28 cellular contexts compared by ENCODE assay signal in genomic region chr7:103593691-103594090, GRCh38.
DNase-seq lines count a peak whose midpoint lies in the region; ATAC-seq and TF ChIP-seq lines count a peak whose summit lies in the region.
"Had no signal": no experiment of that assay in that cellular context is flagged by ENCODE, and none has a peak within 500 bp of the region (broad histone marks: within the 10 kb centered on the region; RNA-seq: fewer than 3 reads in every experiment).

No MANE protein-coding gene starts in this region.

- POLR2A ChIA-PET in AG04449 (lab: Yijun Ruan, JAX): no interaction called here

- H3K4me3 Mint-ChIP-seq in HFFc6: peak overlapping the region; percentile 37; the same call in 1 of the 2 replicates
- H3K4me3 Mint-ChIP-seq: activated CD4-positive, alpha-beta T cell treated with anti-CD3 and anti-CD28 coated beads, Interleukin-2, amount 10 ng/mL, durations not matched to agents 7 days and 5 days; activated naive CD8-positive, alpha-beta T cell treated with anti-CD3 and anti-CD28 coated beads, Interleukin-2, amount 10 ng/mL, durations not matched to agents 7 days and 5 days; activated T-cell treated with anti-CD3 and anti-CD28 coated beads, Interleukin-2, amount 50 U/mL, for 24 hours; stimulated activated naive CD8-positive, alpha-beta T cell treated with anti-CD3 and anti-CD28 coated beads, Interleukin-15, Interleukin-2, amounts not matched to agents 100 ng/mL and 50 ng/mL, for 24 hours; WTC11 had no signal

- TF ChIP-seq POLR2A in thyroid gland (IDR thresholded peaks at IDR 0.05): no peak

- H3K27me3 ChIP-seq in thyroid gland: no peaks in the 10 kb centered on the region
- H3K27me3 ChIP-seq in effector memory CD4-positive, alpha-beta T cell (replicated peaks; ENCODE audit: control insufficient read depth, insufficient read depth, low read length, poor library complexity, severe bottlenecking): no peaks in the 10 kb centered on the region
- H3K27me3 ChIP-seq: BLaER1 had no signal

- no peaks in the 10 kb centered on the region for H3K4me1 ChIP-seq in thyroid gland
- H3K4me1 ChIP-seq in effector memory CD4-positive, alpha-beta T cell (ENCODE audit: control insufficient read depth, insufficient read depth, low read length, poor library complexity, severe bottlenecking): no peaks in the 10 kb centered on the region
- H3K4me1 ChIP-seq: A549, BLaER1, prostate gland had no signal

- H3K27ac ChIP-seq in thyroid gland: no peak overlapping the region
- H3K27ac ChIP-seq in effector memory CD4-positive, alpha-beta T cell (ENCODE audit: insufficient read depth, low read length, poor library complexity, severe bottlenecking): no peak overlapping the region
- H3K27ac ChIP-seq: A549, BLaER1, prostate gland had no signal

- DNase-seq in AG04449 (ENCODE audit: low read depth, low spot score): peak; percentile 7
- peak; percentile 19 for DNase-seq in HFFc6
- peak; percentile 20 for DNase-seq in brain pericyte (ENCODE audit: low read depth, low spot score)
- peak; percentile 40 for DNase-seq in kidney glomerular epithelial cell (lab: John Stamatoyannopoulos, UW)
- no peak for DNase-seq in thyroid gland
- DNase-seq in effector memory CD4-positive, alpha-beta T cell: no peak
- no peak for DNase-seq in SIG-M5 (lab: John Stamatoyannopoulos, UW)
- DNase-seq: activated CD4-positive, alpha-beta T cell treated with anti-CD3 and anti-CD28 coated beads, Interleukin-2, amount 10 ng/mL, durations not matched to agents 7 days and 5 days; activated gamma-delta T cell; activated naive CD8-positive, alpha-beta T cell treated with anti-CD3 and anti-CD28 coated beads, Interleukin-2, amount 10 ng/mL, durations not matched to agents 7 days and 5 days; activated T-cell treated with anti-CD3 and anti-CD28 coated beads, Interleukin-2, amount 50 U/mL, for 24 hours; cerebellar nuclear complex; COR-L47; DMS53; hippocampal formation; mesendoderm; NCI-H1092 treated with DMSO at 0.1 percent for 48 hours; NCI-H187 treated with DMSO at 0.1 percent for 48 hours; NCI-H524 treated with DMSO at 0.1 percent for 48 hours; SHP77; T-helper 9 cell had no signal

- H3K36me3 Mint-ChIP-seq in HFFc6 (ENCODE audit: low read depth): peaks cover 4% of the 10 kb centered on the region; the same call in 1 of the 2 replicates
- H3K36me3 Mint-ChIP-seq: activated naive CD8-positive, alpha-beta T cell treated with anti-CD3 and anti-CD28 coated beads, Interleukin-2, amount 10 ng/mL, durations not matched to agents 7 days and 5 days; WTC11 had no signal

- peaks cover 13% of the 10 kb centered on the region for H3K4me1 Mint-ChIP-seq in HFFc6 (ENCODE audit: low read depth)
- H3K4me1 Mint-ChIP-seq: activated CD4-positive, alpha-beta T cell treated with anti-CD3 and anti-CD28 coated beads, Interleukin-2, amount 10 ng/mL, durations not matched to agents 7 days and 5 days; activated naive CD8-positive, alpha-beta T cell treated with anti-CD3 and anti-CD28 coated beads, Interleukin-2, amount 10 ng/mL, durations not matched to agents 7 days and 5 days had no signal

- no peak overlapping the region for H3K27ac Mint-ChIP-seq in HFFc6
- H3K27ac Mint-ChIP-seq: activated CD4-positive, alpha-beta T cell treated with anti-CD3 and anti-CD28 coated beads, Interleukin-2, amount 10 ng/mL, durations not matched to agents 7 days and 5 days; activated naive CD8-positive, alpha-beta T cell treated with anti-CD3 and anti-CD28 coated beads, Interleukin-2, amount 10 ng/mL, durations not matched to agents 7 days and 5 days; activated T-cell treated with anti-CD3 and anti-CD28 coated beads, Interleukin-2, amount 50 U/mL, for 24 hours; stimulated activated naive CD8-positive, alpha-beta T cell treated with anti-CD3 and anti-CD28 coated beads, Interleukin-15, Interleukin-2, amounts not matched to agents 100 ng/mL and 50 ng/mL, for 24 hours; WTC11 had no signal

- WGBS in thyroid gland, 2 donors: 92 to 94% methylated on average over 2 of the region's 2 CpGs

- CTCF ChIA-PET in AG04449 (lab: Yijun Ruan, JAX): interaction anchor here (2.2 to 5.3 kb wide), 2 partner anchors 19 to 566 kb away, joined by 5 to 27 read pairs; no protein-coding TSS in a partner anchor

- intact Hi-C loops in thyroid gland (cut with DNase I): no loop called here

- H3K4me3 ChIP-seq in AG04449 (ENCODE audit: low read depth, low read length): no peak overlapping the region
- no peak overlapping the region for H3K4me3 ChIP-seq in thyroid gland (replicated peaks in 1 of 3)
- H3K4me3 ChIP-seq in effector memory CD4-positive, alpha-beta T cell (ENCODE audit: insufficient read depth, low read depth, low read length, poor library complexity, severe bottlenecking): no peak overlapping the region
- H3K4me3 ChIP-seq: A549, BLaER1, prostate gland had no signal

- TF ChIP-seq CTCF in AG04449 (IDR thresholded peaks at IDR 0.05; ENCODE audit: insufficient read depth, low read length, missing control alignments): no peak
- no peak for TF ChIP-seq CTCF in HFFc6 (IDR thresholded peaks at IDR 0.05)
- TF ChIP-seq CTCF in thyroid gland (IDR thresholded peaks at IDR 0.05): no peak

- H3K9me3 Mint-ChIP-seq in HFFc6: no peaks in the 10 kb centered on the region
- H3K9me3 Mint-ChIP-seq: activated CD4-positive, alpha-beta T cell treated with anti-CD3 and anti-CD28 coated beads, Interleukin-2, amount 10 ng/mL, durations not matched to agents 7 days and 5 days; activated naive CD8-positive, alpha-beta T cell treated with anti-CD3 and anti-CD28 coated beads, Interleukin-2, amount 10 ng/mL, durations not matched to agents 7 days and 5 days; activated T-cell treated with anti-CD3 and anti-CD28 coated beads, Interleukin-2, amount 50 U/mL, for 24 hours; stimulated activated naive CD8-positive, alpha-beta T cell treated with anti-CD3 and anti-CD28 coated beads, Interleukin-15, Interleukin-2, amounts not matched to agents 100 ng/mL and 50 ng/mL, for 24 hours had no signal

- H3K36me3 ChIP-seq in thyroid gland: no peaks in the 10 kb centered on the region
- H3K36me3 ChIP-seq in effector memory CD4-positive, alpha-beta T cell (ENCODE audit: control insufficient read depth, insufficient read depth, low read length): no peaks in the 10 kb centered on the region
- H3K36me3 ChIP-seq: BLaER1, prostate gland had no signal

- no peaks in the 10 kb centered on the region for H3K9me3 ChIP-seq in thyroid gland
- no peaks in the 10 kb centered on the region for H3K9me3 ChIP-seq in effector memory CD4-positive, alpha-beta T cell (ENCODE audit: control insufficient read depth, low read length)
- H3K9me3 ChIP-seq: A549, BLaER1, prostate gland had no signal

- no peak for ATAC-seq in GM21737 (IDR thresholded peaks at IDR 0.05; ENCODE audit: unreplicated experiment)
- ATAC-seq: A549, left lobe of liver, WTC11 had no signal

- H3K27me3 Mint-ChIP-seq in HFFc6 (ENCODE audit: insufficient read depth): peaks cover 10% of the 10 kb centered on the region; the same call in 1 of the 2 replicates

Comparison
In these comparisons a context has a peak if more than half of its experiments do, and no peak if none do; other contexts are left out.
1. DNase-seq: peak in AG04449 (single experiment), HFFc6 (single experiment), brain pericyte (single experiment) and kidney glomerular epithelial cell (single experiment); none in thyroid gland (0 of 2), effector memory CD4-positive, alpha-beta T cell (0 of 3) and SIG-M5 (single experiment).